8 cellular contexts compared by ENCODE assay signal in the genomic region with DNA sequence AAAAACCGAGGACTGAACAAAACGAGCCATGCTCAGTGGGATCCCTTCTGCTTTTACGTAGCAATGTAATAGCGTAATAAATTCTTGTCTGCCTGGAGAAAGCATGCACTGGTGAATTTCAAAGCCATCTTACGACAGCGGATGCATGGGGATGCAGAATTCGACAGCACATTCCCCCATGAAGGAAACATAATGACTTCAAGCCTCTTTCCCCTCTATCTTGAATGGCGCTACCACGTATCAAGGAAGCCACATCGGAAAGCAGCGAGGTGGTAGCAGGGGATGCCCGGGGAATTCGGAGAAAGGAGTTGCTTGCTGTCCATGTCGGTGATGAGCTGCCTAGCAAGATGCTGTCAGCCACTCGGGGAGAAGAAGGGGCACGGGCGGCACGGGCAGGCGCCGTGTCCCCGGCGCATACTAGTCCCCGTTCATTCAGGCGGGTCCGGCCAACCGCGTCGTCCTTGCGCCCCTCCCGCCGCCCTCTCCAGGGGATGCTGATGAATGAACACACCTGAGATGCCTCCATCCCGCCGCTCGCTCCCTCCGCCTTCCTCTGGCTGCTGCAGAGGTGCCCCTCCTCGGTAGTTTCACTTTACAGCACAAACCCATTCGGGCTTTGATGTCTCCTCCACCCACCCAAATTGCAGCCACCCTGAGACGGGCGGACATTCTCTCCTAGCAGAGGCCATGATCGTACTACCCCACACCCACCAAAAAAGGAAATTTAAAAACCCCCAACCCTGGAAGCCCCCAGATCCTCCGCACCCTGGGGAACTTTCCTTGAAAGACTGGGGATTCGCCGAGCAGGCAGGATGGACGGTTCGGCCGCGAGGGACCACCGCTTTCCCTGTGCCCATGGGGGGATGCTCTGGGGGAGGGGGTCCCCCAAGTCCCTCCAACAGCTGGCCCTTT. TPM values are rescaled to one million over a fixed set of nuclear protein-coding genes. Genes with fewer than 3 reads are reported as not detected.
A peak's percentile ranks its signal among the peaks of the same experiment; 100 is the strongest.
DNase-seq lines count a peak whose midpoint lies in the region; ATAC-seq and TF ChIP-seq lines count a peak whose summit lies in the region.

No MANE protein-coding gene starts in this region.

- peak; percentile 54 for DNase-seq in GM03348 (ENCODE audit: low spot score)
- DNase-seq in activated CD4-positive, alpha-beta T cell treated with anti-CD3 and anti-CD28 coated beads, Interleukin-2, amount 10 ng/mL, durations not matched to agents 24 days and 14 days = peak; percentile 87
- peak; percentile 73 for DNase-seq in lower lobe of right lung
- DNase-seq in stimulated activated CD8-positive, alpha-beta memory T cell treated with anti-CD3 and anti-CD28 coated beads, Interleukin-12 subunit alpha, Interleukin-12 subunit beta, amount 100 ng/mL, for 1 hour (ENCODE audit: low read depth) = peak; percentile 12
- no peak for DNase-seq in AML-193 (lab: John Stamatoyannopoulos, UW)

- H3K36me3 ChIP-seq in KMS-11 (ENCODE audit: insufficient read depth) (no peaks in the 10 kb centered on the region), lower lobe of right lung (no peaks in the 10 kb centered on the region)

- no peaks in the 10 kb centered on the region for H3K9me3 ChIP-seq in lower lobe of right lung

- H3K27ac ChIP-seq in KMS-11 = no peak overlapping the region
- peak overlapping the region; percentile 86 for H3K27ac ChIP-seq in lower lobe of right lung

- H3K4me3 Mint-ChIP-seq in activated CD4-positive, alpha-beta T cell treated with anti-CD3 and anti-CD28 coated beads, Interleukin-2, amount 10 ng/mL, durations not matched to agents 24 days and 14 days = peak overlapping the region; percentile 88
- peak overlapping the region; percentile 95 for H3K4me3 Mint-ChIP-seq in dendritic cell treated with granulocyte-macrophage colony-stimulating factor and Interleukin-4, amounts not matched to agents 40 ng/mL and 50 ng/mL, for 4 days

- H3K4me1 Mint-ChIP-seq in activated CD4-positive, alpha-beta T cell treated with anti-CD3 and anti-CD28 coated beads, Interleukin-2, amount 10 ng/mL, durations not matched to agents 24 days and 14 days = peaks cover 14% of the 10 kb centered on the region
- H3K4me1 Mint-ChIP-seq in dendritic cell treated with granulocyte-macrophage colony-stimulating factor and Interleukin-4, amounts not matched to agents 40 ng/mL and 50 ng/mL, for 4 days (ENCODE audit: low read depth) = peaks cover 17% of the 10 kb centered on the region

- H3K36me3 Mint-ChIP-seq in activated CD4-positive, alpha-beta T cell treated with anti-CD3 and anti-CD28 coated beads, Interleukin-2, amount 10 ng/mL, durations not matched to agents 24 days and 14 days (ENCODE audit: low read depth) = no peaks in the 10 kb centered on the region
- peaks cover 8% of the 10 kb centered on the region for H3K36me3 Mint-ChIP-seq in dendritic cell treated with granulocyte-macrophage colony-stimulating factor and Interleukin-4, amounts not matched to agents 40 ng/mL and 50 ng/mL, for 4 days (ENCODE audit: low read depth)

- peak overlapping the region; percentile 91 for H2AFZ ChIP-seq in KMS-11 (ENCODE audit: low read depth)

- H3K9ac ChIP-seq in KMS-11 = peak overlapping the region; percentile 52; the same call in 1 of the 2 replicates

- no peak for TF ChIP-seq CTCF in KMS-11 (conservative IDR thresholded peaks at IDR 0.05; ENCODE audit: low read depth, low read length)
- no peak for TF ChIP-seq CTCF in lower lobe of right lung (IDR thresholded peaks at IDR 0.05)

- no peaks in the 10 kb centered on the region for H3K79me2 ChIP-seq in KMS-11 (ENCODE audit: insufficient read depth, low read depth)

- H4K20me1 ChIP-seq in KMS-11 (ENCODE audit: insufficient read depth) = no peaks in the 10 kb centered on the region

- H3K4me2 ChIP-seq in KMS-11 = peak overlapping the region; percentile 98

- intact Hi-C loops in activated CD4-positive, alpha-beta T cell treated with anti-CD3 and anti-CD28 coated beads, Interleukin-2, amount 10 ng/mL, durations not matched to agents 24 days and 14 days (cut with micrococcal nuclease) = loop anchor here (2.0 kb wide), 1 partner anchor 96 kb away; a partner anchor contains a TSS
- intact Hi-C loops in dendritic cell treated with granulocyte-macrophage colony-stimulating factor and Interleukin-4, amounts not matched to agents 40 ng/mL and 50 ng/mL, for 4 days (cut with micrococcal nuclease) = no loop called here
- intact Hi-C loops in lower lobe of right lung (cut with DNase I) = no loop called here

- H3K4me1 ChIP-seq in KMS-11 (ENCODE audit: low read depth, poor library complexity, severe bottlenecking) = no peaks in the 10 kb centered on the region
- H3K4me1 ChIP-seq in lower lobe of right lung = peaks cover 23% of the 10 kb centered on the region

- no peak overlapping the region for H3K4me3 ChIP-seq in KMS-11 (IDR thresholded peaks at IDR 0.05; ENCODE audit: insufficient read depth, low read depth, low read length)
- peak overlapping the region; percentile 85 for H3K4me3 ChIP-seq in lower lobe of right lung

- H3K9me3 Mint-ChIP-seq in activated CD4-positive, alpha-beta T cell treated with anti-CD3 and anti-CD28 coated beads, Interleukin-2, amount 10 ng/mL, durations not matched to agents 24 days and 14 days = no peaks in the 10 kb centered on the region
- no peaks in the 10 kb centered on the region for H3K9me3 Mint-ChIP-seq in dendritic cell treated with granulocyte-macrophage colony-stimulating factor and Interleukin-4, amounts not matched to agents 40 ng/mL and 50 ng/mL, for 4 days

- H3K27me3 Mint-ChIP-seq in activated CD4-positive, alpha-beta T cell treated with anti-CD3 and anti-CD28 coated beads, Interleukin-2, amount 10 ng/mL, durations not matched to agents 24 days and 14 days = peaks cover 51% of the 10 kb centered on the region
- peaks cover 48% of the 10 kb centered on the region for H3K27me3 Mint-ChIP-seq in dendritic cell treated with granulocyte-macrophage colony-stimulating factor and Interleukin-4, amounts not matched to agents 40 ng/mL and 50 ng/mL, for 4 days

- peak overlapping the region; percentile 67 for H3K27ac Mint-ChIP-seq in activated CD4-positive, alpha-beta T cell treated with anti-CD3 and anti-CD28 coated beads, Interleukin-2, amount 10 ng/mL, durations not matched to agents 24 days and 14 days
- peak overlapping the region; percentile 75 for H3K27ac Mint-ChIP-seq in dendritic cell treated with granulocyte-macrophage colony-stimulating factor and Interleukin-4, amounts not matched to agents 40 ng/mL and 50 ng/mL, for 4 days

- ATAC-seq in lower lobe of right lung = peak; percentile 37 to 59
- no peak for ATAC-seq in HG02642 (IDR thresholded peaks at IDR 0.05; ENCODE audit: poor library complexity, unreplicated experiment)

- H3K27me3 ChIP-seq in KMS-11 (ENCODE audit: insufficient read depth, low read depth) (no peaks in the 10 kb centered on the region), lower lobe of right lung (ENCODE audit: low read depth) (no peaks in the 10 kb centered on the region)

RNA-seq across cellular contexts. Expression of a gene that starts 0.6 kb away (rescaled TPM):
- total RNA-seq in activated CD4-positive, alpha-beta T cell treated with anti-CD3 and anti-CD28 coated beads, Interleukin-2, amount 10 ng/mL, durations not matched to agents 24 days and 14 days = 0.66 and 0.77 TPM in 2 replicates
- total RNA-seq in lower lobe of right lung = 58.2 TPM

Comparison
In these comparisons a context has a peak if more than half of its experiments do, and no peak if none do; other contexts are left out.
1. DNase-seq: peak in GM03348 (single experiment), activated CD4-positive, alpha-beta T cell treated with anti-CD3 and anti-CD28 coated beads, Interleukin-2, amount 10 ng/mL, durations not matched to agents 24 days and 14 days (single experiment), lower lobe of right lung (single experiment) and stimulated activated CD8-positive, alpha-beta memory T cell treated with anti-CD3 and anti-CD28 coated beads, Interleukin-12 subunit alpha, Interleukin-12 subunit beta, amount 100 ng/mL, for 1 hour (single experiment); none in AML-193 (0 of 2).
2. RNA of a gene that starts 0.6 kb away (total RNA-seq): 58.2 TPM in lower lobe of right lung (single experiment); 0.66 to 0.77 TPM in activated CD4-positive, alpha-beta T cell treated with anti-CD3 and anti-CD28 coated beads, Interleukin-2, amount 10 ng/mL, durations not matched to agents 24 days and 14 days; every median in the first group is over 10 times any median in the second.